ENCODE assay signal across 20 cellular contexts in the genomic region with DNA sequence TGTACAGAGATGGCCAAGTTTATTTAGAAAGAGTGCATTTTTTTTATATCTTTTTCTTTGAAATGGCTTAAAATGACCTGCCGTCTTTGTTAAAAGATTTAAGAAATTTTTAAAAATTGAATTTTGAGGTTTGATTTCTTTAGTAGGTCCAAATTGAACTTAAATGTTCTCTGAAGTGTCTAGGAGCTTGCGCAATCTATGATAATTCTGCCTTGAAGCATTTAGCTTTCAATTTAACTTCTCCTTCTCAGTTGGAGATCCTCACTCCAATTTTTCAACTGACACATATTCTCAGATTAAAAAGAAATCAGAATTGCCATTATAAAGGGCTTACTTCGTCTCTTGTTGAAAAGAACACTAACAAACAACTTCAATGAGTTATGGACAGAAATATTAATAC.
DNase-seq lines count a peak whose midpoint lies in the region; ATAC-seq, FAIRE-seq and TF ChIP-seq lines count a peak whose summit lies in the region.
"Had no signal": no experiment of that assay in that cellular context is flagged by ENCODE, and none has a peak within 500 bp of the region (broad histone marks: within the 10 kb centered on the region; RNA-seq: fewer than 3 reads in every experiment).

No MANE protein-coding gene starts in this region.

- H3K27me3 ChIP-seq in HepG2 (ENCODE audit: control insufficient read depth in 1 of 2, insufficient read depth in 2 of 2, low read length in 2 of 2) (no peaks in the 10 kb centered on the region), right lobe of liver (no peaks in the 10 kb centered on the region)
- H3K27me3 ChIP-seq: BLaER1 treated with 17β-estradiol and CSF1 and Interleukin-3, amounts not matched to agents 10 nM and 100 nM had no signal

- no peak for FAIRE-seq in HepG2 (lab: Jason Lieb, UNC)
- FAIRE-seq: D721Med, GM12892, GM18507, HTR-8/SVneo had no signal

- no peaks in the 10 kb centered on the region for H3K36me3 Mint-ChIP-seq in activated T-helper 1 cell treated with anti-CD3 and anti-CD28 coated beads, Interleukin-12 subunit alpha, Interleukin-12 subunit beta, Interleukin-2, Interleukin-4 antibody, amounts not matched to agents 30 ng/mL and 10 ng/mL and 1 ng/mL, durations not matched to agents 14 hours and 24 hours and 36 hours (ENCODE audit: low read depth)
- H3K36me3 Mint-ChIP-seq: CD4-positive, CD25-positive, alpha-beta regulatory T cell had no signal

- TF ChIP-seq EP300 in HepG2 (IDR thresholded peaks at IDR 0.05; ENCODE audit: low read depth in 2 of 2, low read length in 2 of 2) = no peak
- no peak for TF ChIP-seq EP300 in HepG2 (CRISPR knock-in tag; IDR thresholded peaks at IDR 0.05; ENCODE audit: borderline replicate concordance)

- no peaks in the 10 kb centered on the region for H3K27me3 Mint-ChIP-seq in activated T-helper 1 cell treated with anti-CD3 and anti-CD28 coated beads, Interleukin-12 subunit alpha, Interleukin-12 subunit beta, Interleukin-2, Interleukin-4 antibody, amounts not matched to agents 30 ng/mL and 10 ng/mL and 1 ng/mL, durations not matched to agents 14 hours and 24 hours and 36 hours (ENCODE audit: insufficient read depth)
- H3K27me3 Mint-ChIP-seq: CD4-positive, CD25-positive, alpha-beta regulatory T cell had no signal

- H3K36me3 ChIP-seq in HepG2 (replicated peaks in 1 of 2; ENCODE audit: control insufficient read depth in 1 of 2, insufficient read depth in 2 of 2, low read length in 2 of 2) (no peaks in the 10 kb centered on the region), right lobe of liver (no peaks in the 10 kb centered on the region), SK-N-MC (ENCODE audit: insufficient read depth, low read length) (no peaks in the 10 kb centered on the region)
- H3K36me3 ChIP-seq: BLaER1 treated with 17β-estradiol and CSF1 and Interleukin-3, amounts not matched to agents 10 nM and 100 nM had no signal

- H3K4me3 ChIP-seq in HepG2 (replicated peaks in 1 of 3; ENCODE audit: insufficient read depth in 1 of 3, low read depth in 2 of 3, low read length in 3 of 3) = no peak overlapping the region
- no peak overlapping the region for H3K4me3 ChIP-seq in right lobe of liver
- H3K4me3 ChIP-seq in SK-N-MC = peak overlapping the region; percentile 14; the same call in 1 of the 2 replicates
- H3K4me3 ChIP-seq: BLaER1 treated with 17β-estradiol and CSF1 and Interleukin-3, amounts not matched to agents 10 nM and 100 nM; GM23338 had no signal

- no peak overlapping the region for H3K4me3 Mint-ChIP-seq in activated T-helper 1 cell treated with anti-CD3 and anti-CD28 coated beads, Interleukin-12 subunit alpha, Interleukin-12 subunit beta, Interleukin-2, Interleukin-4 antibody, amounts not matched to agents 30 ng/mL and 10 ng/mL and 1 ng/mL, durations not matched to agents 14 hours and 24 hours and 36 hours
- H3K4me3 Mint-ChIP-seq: B cell; CD4-positive, CD25-positive, alpha-beta regulatory T cell; GM23338 had no signal

- H3K9ac ChIP-seq in HepG2 (ENCODE audit: insufficient read depth, low read depth, low read length) (no peak overlapping the region), SK-N-MC (ENCODE audit: insufficient read length) (no peak overlapping the region)
- H3K9ac ChIP-seq: BLaER1 treated with 17β-estradiol and CSF1 and Interleukin-3, amounts not matched to agents 10 nM and 100 nM had no signal

- no peaks in the 10 kb centered on the region for H3K9me3 Mint-ChIP-seq in activated T-helper 1 cell treated with anti-CD3 and anti-CD28 coated beads, Interleukin-12 subunit alpha, Interleukin-12 subunit beta, Interleukin-2, Interleukin-4 antibody, amounts not matched to agents 30 ng/mL and 10 ng/mL and 1 ng/mL, durations not matched to agents 14 hours and 24 hours and 36 hours
- H3K9me3 Mint-ChIP-seq: CD4-positive, CD25-positive, alpha-beta regulatory T cell; GM23338 had no signal

- no peaks in the 10 kb centered on the region for H4K20me1 ChIP-seq in HepG2 (ENCODE audit: insufficient read depth, low read length)
- H4K20me1 ChIP-seq: BLaER1 treated with 17β-estradiol and CSF1 and Interleukin-3, amounts not matched to agents 10 nM and 100 nM had no signal

- H3K4me1 Mint-ChIP-seq in activated T-helper 1 cell treated with anti-CD3 and anti-CD28 coated beads, Interleukin-12 subunit alpha, Interleukin-12 subunit beta, Interleukin-2, Interleukin-4 antibody, amounts not matched to agents 30 ng/mL and 10 ng/mL and 1 ng/mL, durations not matched to agents 14 hours and 24 hours and 36 hours (ENCODE audit: low read depth) = no peaks in the 10 kb centered on the region
- H3K4me1 Mint-ChIP-seq: B cell; CD4-positive, CD25-positive, alpha-beta regulatory T cell had no signal

- no peak for DNase-seq in HepG2 (ENCODE audit: low spot score)
- DNase-seq in right lobe of liver = no peak
- DNase-seq in NOMO-1 treated with DMSO at 0.1 percent for 48 hours (lab: John Stamatoyannopoulos, UW; ENCODE audit: unreplicated experiment) = peak; percentile 34
- peak; percentile 80 for DNase-seq in SK-N-MC (ENCODE audit: low read depth, low spot score)
- no peak for DNase-seq in activated T-helper 1 cell treated with anti-CD3 and anti-CD28 coated beads, Interleukin-12 subunit alpha, Interleukin-12 subunit beta, Interleukin-2, Interleukin-4 antibody, amounts not matched to agents 30 ng/mL and 10 ng/mL and 1 ng/mL, durations not matched to agents 14 hours and 24 hours and 36 hours (ENCODE audit: low spot score)
- DNase-seq in hippocampal formation (lab: John Stamatoyannopoulos, UW) = no peak
- DNase-seq: 8988T; Caco-2; CD4-positive, CD25-positive, alpha-beta regulatory T cell; DMS79; GDM1; H7 had no signal

- BruUV-seq in HepG2 (replicated peaks; lab: Mats Ljungman, UMichigan) = no TSS peak

- TF ChIP-seq CTCF in HepG2 (CRISPR knock-in tag; IDR thresholded peaks at IDR 0.05) (no peak), right lobe of liver (IDR thresholded peaks at IDR 0.05) (no peak)

- H3K79me2 ChIP-seq in HepG2 (ENCODE audit: insufficient read depth, low read length) = no peaks in the 10 kb centered on the region

- in situ Hi-C loops in HepG2 (cut with HindIII; ENCODE audit: extremely low pct_ligation_motif_present, low pct_unique_long_range_greater_than_20kb) = no loop called here

- 4% methylated on average over 3 of the region's 3 CpGs for WGBS in HepG2 (ENCODE audit: low lambda C conversion rate)
- 38% methylated on average over 3 of the region's 3 CpGs for WGBS in right lobe of liver (ENCODE audit: insufficient coverage, low coverage, low lambda C conversion rate, missing lambda C conversion rate)

- H3K27ac ChIP-seq in HepG2 (ENCODE audit: extremely low read length, insufficient read depth, low read length) (no peak overlapping the region), right lobe of liver (no peak overlapping the region), SK-N-MC (peak overlapping the region; percentile 70; the same call in 1 of the 2 replicates)
- H3K27ac ChIP-seq: BLaER1 treated with 17β-estradiol and CSF1 and Interleukin-3, amounts not matched to agents 10 nM and 100 nM had no signal

- no peak overlapping the region for H2AFZ ChIP-seq in HepG2 (ENCODE audit: low read length)
- H2AFZ ChIP-seq: GM23338 had no signal

- intact Hi-C loops in HepG2 (cut with micrococcal nuclease; ENCODE audit: unreplicated experiment) (no loop called here), right lobe of liver (cut with DNase I) (no loop called here)
- intact Hi-C loops in activated T-helper 1 cell treated with anti-CD3 and anti-CD28 coated beads, Interleukin-12 subunit alpha, Interleukin-12 subunit beta, Interleukin-2, Interleukin-4 antibody, amounts not matched to agents 30 ng/mL and 10 ng/mL and 1 ng/mL, durations not matched to agents 14 hours and 24 hours and 36 hours (cut with micrococcal nuclease) = no loop called here

- H3K27ac Mint-ChIP-seq in activated T-helper 1 cell treated with anti-CD3 and anti-CD28 coated beads, Interleukin-12 subunit alpha, Interleukin-12 subunit beta, Interleukin-2, Interleukin-4 antibody, amounts not matched to agents 30 ng/mL and 10 ng/mL and 1 ng/mL, durations not matched to agents 14 hours and 24 hours and 36 hours = no peak overlapping the region
- H3K27ac Mint-ChIP-seq: B cell; CD4-positive, CD25-positive, alpha-beta regulatory T cell; GM23338 had no signal

- no peaks in the 10 kb centered on the region for H3K4me1 ChIP-seq in HepG2 (ENCODE audit: insufficient read depth, low read length)
- no peaks in the 10 kb centered on the region for H3K4me1 ChIP-seq in right lobe of liver
- H3K4me1 ChIP-seq: Caco-2 had no signal

- no peak for ATAC-seq in HepG2
- ATAC-seq in right lobe of liver = no peak
- ATAC-seq in GM19023 (IDR thresholded peaks at IDR 0.05; ENCODE audit: unreplicated experiment) = no peak
- ATAC-seq: GM23338 had no signal

- no peak overlapping the region for H3K4me2 ChIP-seq in HepG2 (ENCODE audit: low read depth, low read length)
- H3K4me2 ChIP-seq: GM23338 had no signal

- TF ChIP-seq POLR2A in HepG2 (IDR thresholded peaks at IDR 0.05; ENCODE audit: insufficient read depth in 1 of 2, low read depth in 2 of 2, low read length in 2 of 2) (no peak), right lobe of liver (IDR thresholded peaks at IDR 0.05) (no peak)

- CTCF ChIA-PET in HepG2 (lab: Yijun Ruan, JAX; ENCODE audit: low intra/inter-chr PET ratio, low total read pairs) = no interaction called here

- TF ChIP-seq RAD21 in HepG2 (CRISPR knock-in tag; IDR thresholded peaks at IDR 0.05) = no peak

- POLR2A ChIA-PET in HepG2 (lab: Yijun Ruan, JAX) = no interaction called here

- no peaks in the 10 kb centered on the region for H3K9me3 ChIP-seq in HepG2 (ENCODE audit: low read length)
- no peaks in the 10 kb centered on the region for H3K9me3 ChIP-seq in right lobe of liver
- no peaks in the 10 kb centered on the region for H3K9me3 ChIP-seq in SK-N-MC (ENCODE audit: low read depth, low read length)
- H3K9me3 ChIP-seq: BLaER1 treated with 17β-estradiol and CSF1 and Interleukin-3, amounts not matched to agents 10 nM and 100 nM; Caco-2 had no signal

TF ChIP-seq in HepG2, 621 proteins besides CTCF, POLR2A, EP300 and RAD21 (continues in another document):
- TF ChIP-seq, protein P1, sequence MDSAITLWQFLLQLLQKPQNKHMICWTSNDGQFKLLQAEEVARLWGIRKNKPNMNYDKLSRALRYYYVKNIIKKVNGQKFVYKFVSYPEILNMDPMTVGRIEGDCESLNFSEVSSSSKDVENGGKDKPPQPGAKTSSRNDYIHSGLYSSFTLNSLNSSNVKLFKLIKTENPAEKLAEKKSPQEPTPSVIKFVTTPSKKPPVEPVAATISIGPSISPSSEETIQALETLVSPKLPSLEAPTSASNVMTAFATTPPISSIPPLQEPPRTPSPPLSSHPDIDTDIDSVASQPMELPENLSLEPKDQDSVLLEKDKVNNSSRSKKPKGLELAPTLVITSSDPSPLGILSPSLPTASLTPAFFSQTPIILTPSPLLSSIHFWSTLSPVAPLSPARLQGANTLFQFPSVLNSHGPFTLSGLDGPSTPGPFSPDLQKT (CRISPR knock-in tag; IDR thresholded peaks at IDR 0.05; ENCODE audit: borderline replicate concordance) = no peak
- no peak for TF ChIP-seq NFE2 (CRISPR knock-in tag; IDR thresholded peaks at IDR 0.05)

Comparison
In these comparisons a context has a peak if more than half of its experiments do, and no peak if none do; other contexts are left out.
1. DNase-seq: peak in NOMO-1 treated with DMSO at 0.1 percent for 48 hours (single experiment) and SK-N-MC (single experiment); none in HepG2 (single experiment), right lobe of liver (0 of 3), activated T-helper 1 cell treated with anti-CD3 and anti-CD28 coated beads, Interleukin-12 subunit alpha, Interleukin-12 subunit beta, Interleukin-2, Interleukin-4 antibody, amounts not matched to agents 30 ng/mL and 10 ng/mL and 1 ng/mL, durations not matched to agents 14 hours and 24 hours and 36 hours (single experiment) and hippocampal formation (0 of 2).